8 cellular contexts compared by ENCODE assay signal in genomic region chr1:15975358-15975804, GRCh38. TPM values are rescaled to one million over a fixed set of nuclear protein-coding genes. Genes with fewer than 3 reads are reported as not detected.
DNase-seq lines count a peak whose midpoint lies in the region; ATAC-seq and TF ChIP-seq lines count a peak whose summit lies in the region.

No MANE protein-coding gene starts in this region.

- H3K23ac ChIP-seq in neuronal stem cell (ENCODE audit: low read depth, low read length, poor library complexity): peak overlapping the region; percentile 82

- H3K36me3 ChIP-seq in neuronal stem cell (replicated peaks in 1 of 2; ENCODE audit: control insufficient read depth in 2 of 2, insufficient read depth in 2 of 2, low read length in 2 of 2): peaks cover 13 to 27% of the 10 kb centered on the region in 2 donors
- H3K36me3 ChIP-seq in suprapubic skin: peaks cover 17% of the 10 kb centered on the region

- TF ChIP-seq POLR2A in suprapubic skin (IDR thresholded peaks at IDR 0.05): no peak

- H3K9me3 ChIP-seq in neuronal stem cell (replicated peaks in 1 of 2; ENCODE audit: control insufficient read depth in 2 of 2, insufficient read depth in 1 of 2, low read depth in 1 of 2, low read length in 2 of 2) (peaks cover 0 to 2% of the 10 kb centered on the region in 2 donors), suprapubic skin (no peaks in the 10 kb centered on the region)

- H3K27me3 Mint-ChIP-seq in activated T-cell treated with anti-CD3 and anti-CD28 coated beads, Interleukin-2, amount 50 U/mL, for 72 hours (ENCODE audit: low read depth): no peaks in the 10 kb centered on the region

- peak overlapping the region; percentile 96 for H3K27ac Mint-ChIP-seq in activated T-cell treated with anti-CD3 and anti-CD28 coated beads, Interleukin-2, amount 50 U/mL, for 72 hours

- TF ChIP-seq CTCF in fibroblast of the aortic adventitia (IDR thresholded peaks at IDR 0.05; ENCODE audit: insufficient read depth, low read length): no peak
- TF ChIP-seq CTCF in suprapubic skin (IDR thresholded peaks at IDR 0.05): no peak

- H3K4me2 ChIP-seq in neuronal stem cell (ENCODE audit: insufficient read depth, low read length, poor library complexity, severe bottlenecking): peak overlapping the region; percentile 72

- peak overlapping the region; percentile 58 for H2BK5ac ChIP-seq in neuronal stem cell (ENCODE audit: low read length)

- peak overlapping the region; percentile 85 for H3K9ac ChIP-seq in neuronal stem cell (ENCODE audit: low read depth, low read length, poor library complexity)

- H3K4me1 ChIP-seq in neuronal stem cell (ENCODE audit: control insufficient read depth in 2 of 2, insufficient read depth in 1 of 2, low read depth in 1 of 2, low read length in 2 of 2) (peaks cover 3 to 7% of the 10 kb centered on the region in 2 donors), suprapubic skin (peaks cover 23% of the 10 kb centered on the region)

- H2BK12ac ChIP-seq in neuronal stem cell (ENCODE audit: low read length): no peak overlapping the region

- H3K9me3 Mint-ChIP-seq in activated T-cell treated with anti-CD3 and anti-CD28 coated beads, Interleukin-2, amount 50 U/mL, for 72 hours: no peaks in the 10 kb centered on the region

- H3K4me1 Mint-ChIP-seq in activated T-cell treated with anti-CD3 and anti-CD28 coated beads, Interleukin-2, amount 50 U/mL, for 72 hours (ENCODE audit: low read depth): peaks cover 45% of the 10 kb centered on the region

- H3K14ac ChIP-seq in neuronal stem cell (ENCODE audit: low read length): peak overlapping the region; percentile 77

- H2AK5ac ChIP-seq in neuronal stem cell (ENCODE audit: low read depth, low read length): no peak overlapping the region

- H2BK120ac ChIP-seq in neuronal stem cell (ENCODE audit: low read depth, low read length): no peak overlapping the region

- peak overlapping the region; percentile 96 for H2AFZ ChIP-seq in neuronal stem cell (ENCODE audit: low read length)

- no peak overlapping the region for H4K8ac ChIP-seq in neuronal stem cell (ENCODE audit: low read depth, low read length)

- TF ChIP-seq EP300 in suprapubic skin (IDR thresholded peaks at IDR 0.05): no peak

- H3K4me3 ChIP-seq in fibroblast of the aortic adventitia (ENCODE audit: low read depth, low read length) (peak overlapping the region; percentile 76), neuronal stem cell (ENCODE audit: low read length in 2 of 2) (peak overlapping the region; percentile 59 to 93), suprapubic skin (peak overlapping the region; percentile 97)

- peak; percentile 26 for ATAC-seq in GM18520 (IDR thresholded peaks at IDR 0.05; ENCODE audit: unreplicated experiment)
- ATAC-seq in HG03095 (IDR thresholded peaks at IDR 0.05; ENCODE audit: unreplicated experiment): peak; percentile 42
- peak; percentile 79 to 81 for ATAC-seq in activated T-cell treated with anti-CD3 and anti-CD28 coated beads, Interleukin-2, amount 50 U/mL, for 72 hours (replicated peaks in 1 of 2)

- H3K36me3 Mint-ChIP-seq in activated T-cell treated with anti-CD3 and anti-CD28 coated beads, Interleukin-2, amount 50 U/mL, for 72 hours (ENCODE audit: insufficient read depth in 2 of 2): peaks cover 11 to 12% of the 10 kb centered on the region in 2 donors

- H3K27ac ChIP-seq in neuronal stem cell (replicated peaks; ENCODE audit: low read length): no peak overlapping the region
- H3K27ac ChIP-seq in suprapubic skin: peak overlapping the region; percentile 75

- H3K27me3 ChIP-seq in neuronal stem cell (ENCODE audit: control insufficient read depth in 3 of 3, insufficient read depth in 3 of 3, low read depth in 1 of 3, low read length in 3 of 3) (no peaks in the 10 kb centered on the region), suprapubic skin (no peaks in the 10 kb centered on the region)

- DNase-seq in AG08395 (ENCODE audit: low spot score) (peak; percentile 63), NOMO-1 treated with DMSO at 0.1 percent for 48 hours (lab: John Stamatoyannopoulos, UW; ENCODE audit: unreplicated experiment) (peak; percentile 42), fibroblast of the aortic adventitia (ENCODE audit: low read depth) (peak; percentile 30), neuronal stem cell (ENCODE audit: low spot score) (no peak), suprapubic skin (ENCODE audit: low spot score in 2 of 2) (no peak)
- peak; percentile 87 to 88 for DNase-seq in activated T-cell treated with anti-CD3 and anti-CD28 coated beads, Interleukin-2, amount 50 U/mL, for 72 hours

- H3K4ac ChIP-seq in neuronal stem cell (ENCODE audit: low read length): no peak overlapping the region

- H3K18ac ChIP-seq in neuronal stem cell (ENCODE audit: low read length): peak overlapping the region; percentile 81

- no CpG with 5 or more reads among the region's 47 CpGs for WGBS in neuronal stem cell (ENCODE audit: extremely low coverage in 2 of 2, insufficient read length in 2 of 2, insufficient replicate concordance in 1 of 2), 2 donors
- WGBS in suprapubic skin: 2% methylated on average over 10 of the region's 47 CpGs

- H2BK15ac ChIP-seq in neuronal stem cell (ENCODE audit: low read length): no peak overlapping the region

- no peak overlapping the region for H4K91ac ChIP-seq in neuronal stem cell (ENCODE audit: low read depth, low read length, poor library complexity)

- H3K79me1 ChIP-seq in neuronal stem cell (ENCODE audit: low read depth, low read length): peaks cover 5% of the 10 kb centered on the region

- peak overlapping the region; percentile 93 for H3K4me3 Mint-ChIP-seq in activated T-cell treated with anti-CD3 and anti-CD28 coated beads, Interleukin-2, amount 50 U/mL, for 72 hours

RNA-seq across cellular contexts. Expression of gene ZBTB17, which starts 0.5 kb away (rescaled TPM):
- 10 to 100 TPM; 76.0 to 84.1 TPM for total RNA-seq in activated T-cell treated with anti-CD3 and anti-CD28 coated beads, Interleukin-2, amount 50 U/mL, for 72 hours
- total RNA-seq in fibroblast of the aortic adventitia (ENCODE audit: low replicate concordance): 13.8 and 21.7 TPM in 2 replicates
- polyA plus RNA-seq in neuronal stem cell (2013, experiment 1 of 2): 26.5 TPM
- polyA plus RNA-seq in neuronal stem cell (2013, experiment 2 of 2): 28.4 TPM
- 10 to 100 TPM; 27.2 to 44.4 (median 34.1) TPM for total RNA-seq in suprapubic skin

RNA-seq across cellular contexts. Expression of gene SRARP, which starts 28.7 kb away (rescaled TPM):
- total RNA-seq in activated T-cell treated with anti-CD3 and anti-CD28 coated beads, Interleukin-2, amount 50 U/mL, for 72 hours: not detected
- total RNA-seq in fibroblast of the aortic adventitia (ENCODE audit: low replicate concordance) (not detected in 2 replicates), suprapubic skin (not detected)
- polyA plus RNA-seq in neuronal stem cell (2013, experiment 1 of 2): not detected
- polyA plus RNA-seq in neuronal stem cell (2013, experiment 2 of 2): not detected

RNA-seq across cellular contexts. Expression of gene HSPB7, which starts 42.5 kb away (rescaled TPM):
- total RNA-seq in activated T-cell treated with anti-CD3 and anti-CD28 coated beads, Interleukin-2, amount 50 U/mL, for 72 hours: not detected
- total RNA-seq in fibroblast of the aortic adventitia (ENCODE audit: low replicate concordance): 8.9 TPM in 1 of 2 replicates, not detected in the other
- not detected for polyA plus RNA-seq in neuronal stem cell (2013, experiment 1 of 2)
- polyA plus RNA-seq in neuronal stem cell (2013, experiment 2 of 2): not detected
- total RNA-seq in suprapubic skin: 1 to 10 TPM; 1.9 to 7.0 (median 3.3) TPM

RNA-seq across cellular contexts. Expression of gene CLCNKA, which starts 46.5 kb away (rescaled TPM):
- total RNA-seq in activated T-cell treated with anti-CD3 and anti-CD28 coated beads, Interleukin-2, amount 50 U/mL, for 72 hours: not detected
- total RNA-seq in fibroblast of the aortic adventitia (ENCODE audit: low replicate concordance) (0.09 and 0.25 TPM in 2 replicates), suprapubic skin (1 to 10 TPM in 1 of 4 donors, under 1 TPM in 2, not detected in 1; 0.23 to 1.9 (median 0.51) TPM)
- 0.13 TPM for polyA plus RNA-seq in neuronal stem cell (2013, experiment 1 of 2)
- 0.08 TPM for polyA plus RNA-seq in neuronal stem cell (2013, experiment 2 of 2)

Comparison
In these comparisons a context has a peak if more than half of its experiments do, and no peak if none do; other contexts are left out.
1. DNase-seq: peak in AG08395 (single experiment), NOMO-1 treated with DMSO at 0.1 percent for 48 hours (single experiment), activated T-cell treated with anti-CD3 and anti-CD28 coated beads, Interleukin-2, amount 50 U/mL, for 72 hours (2 of 2) and fibroblast of the aortic adventitia (single experiment); none in neuronal stem cell (single experiment) and suprapubic skin (0 of 2).
2. ATAC-seq: peak in every context shown above with its lines; median percentile 80 in activated T-cell treated with anti-CD3 and anti-CD28 coated beads, Interleukin-2, amount 50 U/mL, for 72 hours; 42 in HG03095; 26 in GM18520.
3. Peak in every context shown above with its lines, with median percentiles within 50 percentile points of each other: H3K4me3 ChIP-seq.